ENCODE assay signal across 1 cellular context in genomic region chr3:16126634-16127033, GRCh38.
TF ChIP-seq lines count a peak whose summit lies in the region.

No MANE protein-coding gene starts in this region.

TF ChIP-seq in IMR-90, 13 proteins besides CTCF, POLR2A, EP300 and RAD21:
- TF ChIP-seq CEBPB (IDR thresholded peaks at IDR 0.05; ENCODE audit: low read depth, low read length) (no peak), RFX5 (IDR thresholded peaks at IDR 0.05; ENCODE audit: low read depth, low read length) (no peak), MXI1 (IDR thresholded peaks at IDR 0.05; ENCODE audit: borderline replicate concordance, low read depth, low read length) (no peak), MAZ (IDR thresholded peaks at IDR 0.05; ENCODE audit: borderline replicate concordance, low read depth, low read length) (no peak), MAFK (IDR thresholded peaks at IDR 0.05; ENCODE audit: low read depth, low read length) (no peak), USF2 (IDR thresholded peaks at IDR 0.05; ENCODE audit: low read depth, low read length) (no peak), BHLHE40 (IDR thresholded peaks at IDR 0.05; ENCODE audit: low read depth, low read length) (no peak), CHD1 (IDR thresholded peaks at IDR 0.05; ENCODE audit: low read depth, low read length) (no peak)
